ENCODE assay signal across 1 cellular context in the genomic region with DNA sequence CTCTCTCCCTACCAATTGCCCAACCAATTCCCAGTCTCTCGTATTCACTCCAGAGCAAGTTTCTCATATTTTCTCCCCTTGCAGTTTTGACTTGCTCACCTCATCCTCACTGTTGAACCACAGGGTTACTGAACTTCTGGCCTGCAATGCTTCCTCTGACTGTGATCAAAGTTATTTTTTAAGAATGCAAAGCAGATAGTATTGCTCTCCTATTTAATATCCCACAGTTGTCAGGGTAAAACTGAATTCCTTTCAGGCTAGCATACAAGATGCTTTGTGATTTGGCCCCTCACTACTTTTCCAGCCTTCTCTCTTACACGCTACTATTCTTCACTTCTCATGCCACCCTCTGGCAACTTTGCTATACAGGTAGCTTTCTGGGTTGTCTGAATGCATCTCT.
TF ChIP-seq lines count a peak whose summit lies in the region.

No MANE protein-coding gene starts in this region.

TF ChIP-seq in WTC11, 78 proteins besides CTCF, POLR2A, EP300 and RAD21:
- TF ChIP-seq, protein P1, sequence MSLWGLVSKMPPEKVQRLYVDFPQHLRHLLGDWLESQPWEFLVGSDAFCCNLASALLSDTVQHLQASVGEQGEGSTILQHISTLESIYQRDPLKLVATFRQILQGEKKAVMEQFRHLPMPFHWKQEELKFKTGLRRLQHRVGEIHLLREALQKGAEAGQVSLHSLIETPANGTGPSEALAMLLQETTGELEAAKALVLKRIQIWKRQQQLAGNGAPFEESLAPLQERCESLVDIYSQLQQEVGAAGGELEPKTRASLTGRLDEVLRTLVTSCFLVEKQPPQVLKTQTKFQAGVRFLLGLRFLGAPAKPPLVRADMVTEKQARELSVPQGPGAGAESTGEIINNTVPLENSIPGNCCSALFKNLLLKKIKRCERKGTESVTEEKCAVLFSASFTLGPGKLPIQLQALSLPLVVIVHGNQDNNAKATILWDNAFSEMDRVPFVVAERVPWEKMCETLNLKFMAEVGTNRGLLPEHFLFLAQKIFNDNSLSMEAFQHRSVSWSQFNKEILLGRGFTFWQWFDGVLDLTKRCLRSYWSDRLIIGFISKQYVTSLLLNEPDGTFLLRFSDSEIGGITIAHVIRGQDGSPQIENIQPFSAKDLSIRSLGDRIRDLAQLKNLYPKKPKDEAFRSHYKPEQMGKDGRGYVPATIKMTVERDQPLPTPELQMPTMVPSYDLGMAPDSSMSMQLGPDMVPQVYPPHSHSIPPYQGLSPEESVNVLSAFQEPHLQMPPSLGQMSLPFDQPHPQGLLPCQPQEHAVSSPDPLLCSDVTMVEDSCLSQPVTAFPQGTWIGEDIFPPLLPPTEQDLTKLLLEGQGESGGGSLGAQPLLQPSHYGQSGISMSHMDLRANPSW (CRISPR knock-in tag; conservative IDR thresholded peaks at IDR 0.05; ENCODE audit: low read depth), result no peak
- TF ChIP-seq GABPB1 (CRISPR knock-in tag; IDR thresholded peaks at IDR 0.05) (no peak), GTF2I (CRISPR knock-in tag; conservative IDR thresholded peaks at IDR 0.05) (no peak), HMGA2 (CRISPR knock-in tag; IDR thresholded peaks at IDR 0.05) (no peak), TCF7 (CRISPR knock-in tag; IDR thresholded peaks at IDR 0.05; ENCODE audit: low read depth) (no peak), ZNF138 (CRISPR knock-in tag; conservative IDR thresholded peaks at IDR 0.05) (no peak), ZNF396 (CRISPR knock-in tag; IDR thresholded peaks at IDR 0.05; ENCODE audit: borderline replicate concordance) (no peak)
- TF ChIP-seq, protein P2, sequence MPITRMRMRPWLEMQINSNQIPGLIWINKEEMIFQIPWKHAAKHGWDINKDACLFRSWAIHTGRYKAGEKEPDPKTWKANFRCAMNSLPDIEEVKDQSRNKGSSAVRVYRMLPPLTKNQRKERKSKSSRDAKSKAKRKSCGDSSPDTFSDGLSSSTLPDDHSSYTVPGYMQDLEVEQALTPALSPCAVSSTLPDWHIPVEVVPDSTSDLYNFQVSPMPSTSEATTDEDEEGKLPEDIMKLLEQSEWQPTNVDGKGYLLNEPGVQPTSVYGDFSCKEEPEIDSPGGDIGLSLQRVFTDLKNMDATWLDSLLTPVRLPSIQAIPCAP (CRISPR knock-in tag; IDR thresholded peaks at IDR 0.05), result no peak
- TF ChIP-seq, protein P3, sequence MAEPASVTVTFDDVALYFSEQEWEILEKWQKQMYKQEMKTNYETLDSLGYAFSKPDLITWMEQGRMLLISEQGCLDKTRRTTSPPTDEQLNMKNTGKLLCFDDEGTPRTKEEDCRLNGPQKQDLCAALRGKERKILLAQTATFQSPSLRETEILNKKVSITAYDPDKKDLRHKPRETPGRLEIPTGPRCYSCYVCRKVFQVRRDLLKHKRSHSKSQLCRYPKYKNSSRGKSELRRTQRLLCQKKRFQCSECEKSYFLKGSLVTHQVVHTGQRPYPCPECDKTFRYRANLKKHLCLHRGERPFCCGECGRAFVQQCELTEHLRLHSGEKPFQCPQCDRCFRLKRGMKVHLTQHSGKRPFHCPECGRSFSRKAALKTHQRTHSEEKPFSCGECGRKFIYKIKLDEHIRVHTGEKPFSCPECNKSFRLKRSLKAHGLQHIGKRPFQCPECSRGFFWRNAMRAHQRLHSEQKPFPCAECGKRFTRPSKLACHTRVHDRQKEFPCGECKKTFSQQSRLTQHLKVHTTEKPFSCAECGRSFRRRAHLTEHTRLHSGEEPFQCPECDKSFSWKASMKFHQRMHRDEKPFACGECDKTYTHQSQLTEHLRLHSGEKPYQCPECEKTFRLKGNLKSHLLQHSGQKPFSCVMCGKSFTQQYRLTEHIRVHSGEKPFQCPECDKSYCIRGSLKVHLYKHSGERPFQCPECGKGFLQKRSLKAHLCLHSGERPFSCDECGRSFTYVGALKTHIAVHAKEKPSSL (CRISPR knock-in tag; conservative IDR thresholded peaks at IDR 0.05), result no peak
- TF ChIP-seq, protein P4, sequence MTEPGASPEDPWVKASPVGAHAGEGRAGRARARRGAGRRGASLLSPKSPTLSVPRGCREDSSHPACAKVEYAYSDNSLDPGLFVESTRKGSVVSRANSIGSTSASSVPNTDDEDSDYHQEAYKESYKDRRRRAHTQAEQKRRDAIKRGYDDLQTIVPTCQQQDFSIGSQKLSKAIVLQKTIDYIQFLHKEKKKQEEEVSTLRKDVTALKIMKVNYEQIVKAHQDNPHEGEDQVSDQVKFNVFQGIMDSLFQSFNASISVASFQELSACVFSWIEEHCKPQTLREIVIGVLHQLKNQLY (CRISPR knock-in tag; IDR thresholded peaks at IDR 0.05), result no peak
TF ChIP-seq in WTC11: peak in this region for 0.
